Comparison of ENCODE assay signal across 9 cellular contexts in genomic region chr16:67969286-67970039, GRCh38. TPM values are rescaled to one million over a fixed set of nuclear protein-coding genes. Genes with fewer than 3 reads are reported as not detected.
DNase-seq lines count a peak whose midpoint lies in the region; ATAC-seq lines count a peak whose summit lies in the region.
"Had no signal": no experiment of that assay in that cellular context is flagged by ENCODE, and none has a peak within 500 bp of the region (broad histone marks: within the 10 kb centered on the region; RNA-seq: fewer than 3 reads in every experiment).

No MANE protein-coding gene starts in this region.

- H3K27ac Mint-ChIP-seq in T-helper 17 cell = peak overlapping the region; percentile 81

- no peaks in the 10 kb centered on the region for H3K27me3 Mint-ChIP-seq in T-helper 17 cell

- ATAC-seq in T-helper 17 cell (peak; percentile 34), left ventricle myocardium superior (no peak)

- DNase-seq in GM19238 (ENCODE audit: insufficient read length, low spot score) (peak; percentile 35), T-helper 17 cell (no peak), left ventricle myocardium superior (peak; percentile 41), skeletal muscle cell (ENCODE audit: low read depth) (no peak), HCEC 1CT (no peak), glomerular visceral epithelial cell (ENCODE audit: extremely low spot score) (no peak), T-helper 9 cell (no peak), COR-L47 (lab: John Stamatoyannopoulos, UW) (no peak)

- peaks cover 17% of the 10 kb centered on the region for H3K4me1 Mint-ChIP-seq in T-helper 17 cell

- H3K4me3 Mint-ChIP-seq in T-helper 17 cell = peak overlapping the region; percentile 98

- H3K9me3 ChIP-seq in T-helper 17 cell (ENCODE audit: control insufficient read depth, low read length, poor library complexity, severe bottlenecking) = no peaks in the 10 kb centered on the region

- peak overlapping the region; percentile 67 for H3K4me3 ChIP-seq in skeletal muscle cell (ENCODE audit: low read depth, low read length)

- H3K36me3 Mint-ChIP-seq in T-helper 17 cell (ENCODE audit: low read depth) = no peaks in the 10 kb centered on the region

- intact Hi-C loops in left ventricle myocardium superior (cut with micrococcal nuclease) = no loop called here

RNA-seq across cellular contexts. Expression of gene SLC12A4, which starts 1.0 kb away (rescaled TPM):
- total RNA-seq in T-helper 17 cell (10 to 100 TPM; 19.5 to 24.3 TPM), left ventricle myocardium superior (95.5 TPM)

RNA-seq across cellular contexts. Expression of gene DPEP3, which starts 10.8 kb away (rescaled TPM):
- total RNA-seq in T-helper 17 cell (under 1 TPM; 0.22 to 0.68 TPM), left ventricle myocardium superior (not detected)
- total RNA-seq: SK-MEL-5 had no signal

RNA-seq across cellular contexts. Expression of gene LCAT, which starts 25.5 kb away (rescaled TPM):
- total RNA-seq in T-helper 17 cell = 1 to 10 TPM; 4.6 to 5.7 TPM
- total RNA-seq in left ventricle myocardium superior = 21.9 TPM

RNA-seq across cellular contexts. Expression of gene DPEP2, which starts 29.8 kb away (rescaled TPM):
- total RNA-seq in T-helper 17 cell (10 to 100 TPM; 42.7 to 51.2 TPM), left ventricle myocardium superior (2.2 TPM)
- total RNA-seq: SK-MEL-5 had no signal

RNA-seq across cellular contexts. Expression of gene PSMB10, which starts 32.8 kb away (rescaled TPM):
- 100 to 1,000 TPM in 1 of 2 donors, 10 to 100 TPM in 1; 93.7 to 119 TPM for total RNA-seq in T-helper 17 cell
- total RNA-seq in left ventricle myocardium superior = 54.1 TPM

Comparison
In these comparisons a context has a peak if more than half of its experiments do, and no peak if none do; other contexts are left out.
1. DNase-seq: peak in GM19238 (single experiment) and left ventricle myocardium superior (single experiment); none in T-helper 17 cell (0 of 3), skeletal muscle cell (single experiment), HCEC 1CT (single experiment), glomerular visceral epithelial cell (single experiment), T-helper 9 cell (single experiment) and COR-L47 (single experiment).